In the genomic region with DNA sequence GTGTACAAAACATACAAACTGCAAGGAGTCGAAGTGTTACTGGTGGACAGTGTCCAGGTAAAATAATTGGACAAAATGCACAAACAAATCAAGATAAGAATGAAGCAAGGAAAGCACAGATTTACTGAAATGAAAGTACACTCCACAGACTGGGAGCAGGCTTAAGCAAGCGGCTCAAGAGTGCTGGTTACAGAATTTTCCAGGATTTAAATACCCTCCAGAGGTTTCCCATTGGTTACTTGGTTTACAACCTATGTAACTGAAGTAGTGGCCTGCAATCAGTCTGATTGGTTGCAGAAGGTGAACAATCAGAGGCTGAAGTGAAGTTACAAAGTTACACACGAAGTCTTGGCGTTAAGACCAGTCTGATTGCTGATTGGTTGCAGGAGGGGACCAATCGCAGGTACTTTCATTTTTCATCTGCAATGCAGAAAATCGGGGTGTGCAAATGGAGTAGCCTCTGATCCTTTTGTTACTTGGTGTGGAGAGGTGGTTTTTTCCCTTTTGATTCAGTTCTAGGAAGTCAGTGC, we compare ENCODE assay signal across 27 cellular contexts.
"Had no signal": no experiment of that assay in that cellular context is flagged by ENCODE, and none has a peak within 500 bp of the region (broad histone marks: within the 10 kb centered on the region; RNA-seq: fewer than 3 reads in every experiment).

No MANE protein-coding gene starts in this region.

- FAIRE-seq: RCC 7860 had no signal

- H3K4me2 ChIP-seq: KMS-11, PC-9 had no signal

- H3K9ac ChIP-seq: KMS-11 had no signal

- H3K36me3 ChIP-seq: cardiac muscle cell, MG63 had no signal

- H3K27ac ChIP-seq: cardiac muscle cell, KMS-11, PC-9, SK-N-MC had no signal

- DNase-seq: activated CD4-positive, alpha-beta memory T cell treated with anti-CD3 and anti-CD28 coated beads for 36 hours; activated CD4-positive, alpha-beta T cell treated with anti-CD3 and anti-CD28 coated beads, Interleukin-2, amount 50 U/mL, for 1 hour; activated CD8-positive, alpha-beta memory T cell treated with anti-CD3 and anti-CD28 coated beads, Interleukin-2, amount 50 U/mL, for 4 hours; activated effector memory CD4-positive, alpha-beta T cell treated with Interleukin-2 at 50 U/mL for 16 hours; activated naive CD4-positive, alpha-beta T cell; activated naive CD4-positive, alpha-beta T cell treated with anti-CD3 and anti-CD28 coated beads, Interleukin-2, amount 50 U/mL, for 16 hours; activated naive CD8-positive, alpha-beta T cell treated with anti-CD3 and anti-CD28 coated beads for 36 hours; activated T-cell treated with anti-CD3 and anti-CD28 coated beads, Interleukin-2, amount 50 U/mL, for 48 hours; amniotic stem cell; aorta; MG63; MV-4-11; NCI-H1092; NCI-H1436 treated with DMSO at 0.1 percent for 48 hours; NCI-H1694 treated with DMSO at 0.1 percent for 48 hours; NCI-H2029; NCI-H345; NCI-H510A; NCI-H526; NCI-H748 treated with DMSO at 0.1 percent for 48 hours; PC-9; Right ventricle myocardium superior; T1000 had no signal

- H3K4me3 ChIP-seq: cardiac muscle cell, MG63, PC-9, SK-N-MC had no signal

- H3K27me3 ChIP-seq: cardiac muscle cell, MG63 had no signal

- H2AFZ ChIP-seq: PC-9 had no signal
